In the genomic region with DNA sequence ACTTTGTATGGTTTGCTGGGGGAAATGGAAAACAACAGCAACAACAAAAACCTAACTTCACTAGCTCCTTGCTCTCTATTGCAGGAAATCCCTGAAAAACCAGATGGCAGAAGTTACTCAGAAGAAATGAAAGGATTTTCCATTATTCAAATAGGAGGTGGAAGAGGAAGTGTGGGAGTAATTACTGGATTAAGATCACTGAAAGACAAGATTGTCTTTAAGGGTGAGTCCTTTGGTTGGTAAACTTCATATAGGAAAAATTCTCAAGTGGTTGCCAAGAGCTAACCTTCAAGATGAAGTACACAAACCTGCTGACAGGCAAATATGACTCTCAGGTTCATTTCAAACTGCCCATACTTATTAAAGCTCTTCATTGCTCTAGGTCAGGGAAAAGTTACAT, we compare ENCODE assay signal across 1 cellular context.
TF ChIP-seq lines count a peak whose summit lies in the region.

No MANE protein-coding gene starts in this region.

TF ChIP-seq in endothelial cell of umbilical vein, 7 proteins besides CTCF, POLR2A, EP300 and RAD21 (continued from another document):
- TF ChIP-seq, protein P1, sequence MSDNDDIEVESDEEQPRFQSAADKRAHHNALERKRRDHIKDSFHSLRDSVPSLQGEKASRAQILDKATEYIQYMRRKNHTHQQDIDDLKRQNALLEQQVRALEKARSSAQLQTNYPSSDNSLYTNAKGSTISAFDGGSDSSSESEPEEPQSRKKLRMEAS (IDR thresholded peaks at IDR 0.05; ENCODE audit: insufficient read depth, insufficient read length), result no peak
- no peak for TF ChIP-seq JUN (IDR thresholded peaks at IDR 0.05; ENCODE audit: borderline replicate concordance, insufficient read depth, insufficient read length, low read depth)
